Comparison of ENCODE assay signal across 17 cellular contexts in the genomic region with DNA sequence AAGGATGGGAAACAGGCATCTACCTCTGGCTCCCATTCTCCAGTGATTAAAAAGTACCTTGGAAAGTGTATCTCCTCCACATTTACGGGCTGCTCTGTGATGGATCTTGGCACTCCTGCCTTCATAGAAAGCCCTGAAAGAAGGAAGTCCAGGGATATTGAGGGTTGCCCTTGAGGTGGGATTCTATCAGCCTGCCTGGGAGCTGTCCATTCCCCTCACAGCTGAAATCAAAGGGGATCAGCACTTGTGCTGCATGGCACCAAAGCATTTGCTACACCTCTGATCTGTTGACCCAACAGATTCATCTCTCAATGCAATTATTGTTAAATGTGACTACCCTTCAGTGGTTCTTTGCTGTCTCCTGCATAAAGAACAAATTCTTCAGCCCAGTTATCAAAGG.
"Had no signal": no experiment of that assay in that cellular context is flagged by ENCODE, and none has a peak within 500 bp of the region (broad histone marks: within the 10 kb centered on the region; RNA-seq: fewer than 3 reads in every experiment).

No MANE protein-coding gene starts in this region.

- H3K4me3 ChIP-seq: stomach, thoracic aorta had no signal

- H3K27ac Mint-ChIP-seq: activated naive CD4-positive, alpha-beta T cell treated with anti-CD3 and anti-CD28 coated beads, Interleukin-2, amount 50 U/mL, for 72 hours had no signal

- H3K27ac ChIP-seq: foreskin keratinocyte, parathyroid adenoma, stomach, thoracic aorta had no signal

- DNase-seq: activated CD4-positive, alpha-beta T cell treated with anti-CD3 and anti-CD28 coated beads, Interleukin-2, amount 50 U/mL, for 48 hours; activated effector memory CD4-positive, alpha-beta T cell treated with anti-CD3 and anti-CD28 coated beads, Interleukin-2, amount 50 U/mL, for 16 hours; activated T-cell treated with anti-CD3 and anti-CD28 coated beads, Interleukin-2, amount 50 U/mL, for 4 hours; amygdala; cerebellar nuclear complex; foreskin keratinocyte; head of caudate nucleus; islet precursor cell; left ventricle myocardium superior; retina; stimulated activated CD4-positive, alpha-beta T cell treated with anti-CD3 and anti-CD28 coated beads, Interleukin-15, amount 100 ng/mL, for 24 hours; stimulated activated CD4-positive, alpha-beta T cell treated with anti-CD3 and anti-CD28 coated beads, Interleukin-4, amount 100 ng/mL, for 4 hours; stomach; T-helper 2 cell had no signal

- H3K4me3 Mint-ChIP-seq: activated T-cell treated with anti-CD3 and anti-CD28 coated beads, Interleukin-2, amount 50 U/mL, for 4 hours had no signal

- H3K36me3 Mint-ChIP-seq: activated naive CD4-positive, alpha-beta T cell treated with anti-CD3 and anti-CD28 coated beads, Interleukin-2, amount 50 U/mL, for 72 hours had no signal

- H2AFZ ChIP-seq: parathyroid adenoma had no signal

- H3K9me3 Mint-ChIP-seq: activated T-cell treated with anti-CD3 and anti-CD28 coated beads, Interleukin-2, amount 50 U/mL, for 4 hours had no signal

- H3K9ac ChIP-seq: parathyroid adenoma had no signal

- H3K4me1 ChIP-seq: parathyroid adenoma, stomach had no signal

- H3K36me3 ChIP-seq: stomach, thoracic aorta had no signal

- H3K79me2 ChIP-seq: parathyroid adenoma had no signal

- H3K9me3 ChIP-seq: stomach, thoracic aorta had no signal

- H3K27me3 ChIP-seq: foreskin keratinocyte, stomach had no signal
